Comparison of ENCODE assay signal across 14 cellular contexts in the genomic region with DNA sequence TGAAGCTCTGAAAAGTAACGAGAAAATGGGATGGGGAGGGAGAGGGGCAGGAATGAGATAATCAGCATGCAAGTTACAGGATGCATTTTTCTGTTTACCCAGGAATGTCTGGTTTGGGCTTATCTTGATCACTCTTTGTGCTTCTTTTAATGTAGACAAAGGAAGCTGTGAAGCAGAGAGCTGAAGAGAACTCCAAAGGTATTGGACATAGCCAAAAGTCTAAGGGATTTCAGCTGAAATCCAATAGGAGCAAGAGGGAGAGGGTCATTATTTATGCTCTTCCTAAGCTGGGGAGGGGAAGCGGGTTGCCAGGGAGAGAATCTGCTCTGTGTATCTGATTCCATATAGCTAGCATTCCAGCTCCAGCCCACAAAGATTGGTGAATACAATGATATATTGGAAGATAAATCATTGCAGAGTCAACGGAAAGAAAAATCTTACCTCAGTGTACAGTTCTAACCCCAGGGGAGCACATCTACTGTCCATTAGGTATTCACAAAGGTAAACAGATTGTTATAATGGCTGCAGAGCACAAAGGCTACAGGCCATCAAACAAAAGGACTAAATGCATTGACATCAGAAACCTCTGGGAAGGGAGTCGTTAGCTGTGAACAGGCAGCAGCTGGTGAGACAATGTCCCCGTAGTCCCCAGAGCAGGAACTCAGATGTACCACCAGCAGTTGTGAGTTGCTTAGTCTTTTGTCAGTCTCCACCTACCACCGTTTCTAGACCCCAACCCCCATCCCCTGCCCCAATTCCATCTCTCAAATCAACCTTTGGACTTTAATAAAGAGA.
DNase-seq lines count a peak whose midpoint lies in the region; ATAC-seq and TF ChIP-seq lines count a peak whose summit lies in the region.
"Had no signal": no experiment of that assay in that cellular context is flagged by ENCODE, and none has a peak within 500 bp of the region (broad histone marks: within the 10 kb centered on the region; RNA-seq: fewer than 3 reads in every experiment).

No MANE protein-coding gene starts in this region.

- ATAC-seq in GM18907 (IDR thresholded peaks at IDR 0.05; ENCODE audit: unreplicated experiment): no peak

- TF ChIP-seq CTCF in hepatocyte (IDR thresholded peaks at IDR 0.05; ENCODE audit: poor library complexity): no peak

- H2BK15ac ChIP-seq in mesendoderm (replicated peaks; ENCODE audit: low read depth): no peak overlapping the region

- H3K36me3 ChIP-seq in mesendoderm (ENCODE audit: control insufficient read depth, insufficient read depth, low read length): no peaks in the 10 kb centered on the region
- H3K36me3 ChIP-seq in hepatocyte (replicated peaks; ENCODE audit: insufficient read depth, low read depth): no peaks in the 10 kb centered on the region
- H3K36me3 ChIP-seq: brain microvascular endothelial cell, spleen, suprapubic skin had no signal

- H3K56ac ChIP-seq in mesendoderm (ENCODE audit: low read length): no peak overlapping the region

- H3K4me3 ChIP-seq in mesendoderm (ENCODE audit: low read length) (no peak overlapping the region), hepatocyte (no peak overlapping the region)
- H3K4me3 ChIP-seq: spleen, suprapubic skin had no signal

- no peaks in the 10 kb centered on the region for H3K79me2 ChIP-seq in mesendoderm (ENCODE audit: control insufficient read depth, insufficient read depth, low read length)
- no peaks in the 10 kb centered on the region for H3K79me2 ChIP-seq in hepatocyte

- H3K9me3 ChIP-seq in hepatocyte (ENCODE audit: low read depth): no peaks in the 10 kb centered on the region
- H3K9me3 ChIP-seq: spleen, suprapubic skin had no signal

- H2BK5ac ChIP-seq in mesendoderm (ENCODE audit: low read length): no peak overlapping the region

- H3K18ac ChIP-seq in mesendoderm (ENCODE audit: low read length): no peak overlapping the region

- no peak overlapping the region for H3K23ac ChIP-seq in mesendoderm (ENCODE audit: low read length)

- H2AK5ac ChIP-seq in mesendoderm (ENCODE audit: low read length): no peak overlapping the region

- H3K4ac ChIP-seq in mesendoderm (ENCODE audit: low read depth, low read length): no peak overlapping the region

- no peak overlapping the region for H4K8ac ChIP-seq in mesendoderm (ENCODE audit: low read depth, low read length)

- no peaks in the 10 kb centered on the region for H3K9me2 ChIP-seq in hepatocyte (replicated peaks; ENCODE audit: insufficient read depth)

- H2BK120ac ChIP-seq in mesendoderm (ENCODE audit: low read depth, low read length): no peak overlapping the region

- no CpG with 5 or more reads among the region's 6 CpGs for WGBS in mesendoderm (ENCODE audit: extremely low coverage, insufficient coverage, low lambda C conversion rate)
- 47% methylated on average over 6 of the region's 6 CpGs for WGBS in hepatocyte (ENCODE audit: low lambda C conversion rate, missing lambda C conversion rate)

- no peaks in the 10 kb centered on the region for H3K27me3 ChIP-seq in mesendoderm (ENCODE audit: insufficient read depth, low read length, poor library complexity)
- H3K27me3 ChIP-seq in hepatocyte: no peaks in the 10 kb centered on the region
- H3K27me3 ChIP-seq: brain microvascular endothelial cell, spleen, suprapubic skin had no signal

- no peak overlapping the region for H3K9ac ChIP-seq in mesendoderm (ENCODE audit: low read length)

- H3K4me2 ChIP-seq in mesendoderm (ENCODE audit: low read length) (no peak overlapping the region), hepatocyte (no peak overlapping the region)

- DNase-seq in DMS79 treated with DMSO at 0.1 percent for 48 hours (lab: John Stamatoyannopoulos, UW) (peak; percentile 70), NCI-H1930 (lab: John Stamatoyannopoulos, UW) (peak; percentile 94 to 97), NCI-H748 (lab: John Stamatoyannopoulos, UW; ENCODE audit: unreplicated experiment) (peak; percentile 99), mesendoderm (peak; percentile 67), hepatocyte (ENCODE audit: low spot score) (no peak), H4 (ENCODE audit: low spot score) (no peak)
- DNase-seq in stimulated activated CD4-positive, alpha-beta T cell treated with anti-CD3 and anti-CD28 coated beads, Interleukin-4, amount 100 ng/mL, for 4 hours: no peak
- DNase-seq: activated naive CD4-positive, alpha-beta T cell treated with Interleukin-2 at 50 U/mL for 16 hours; brain microvascular endothelial cell; effector CD4-positive, alpha-beta T cell; immature natural killer cell; spleen had no signal

- H3K27ac ChIP-seq in mesendoderm (ENCODE audit: low read depth, low read length): no peak overlapping the region
- no peak overlapping the region for H3K27ac ChIP-seq in hepatocyte
- H3K27ac ChIP-seq: brain microvascular endothelial cell, spleen, suprapubic skin had no signal

- no peak overlapping the region for H4K5ac ChIP-seq in mesendoderm (ENCODE audit: low read length)

- H3K79me1 ChIP-seq in mesendoderm (ENCODE audit: low read length): no peaks in the 10 kb centered on the region

- H2AFZ ChIP-seq in hepatocyte: no peak overlapping the region

- H4K20me1 ChIP-seq in hepatocyte (ENCODE audit: insufficient read depth, poor library complexity, severe bottlenecking): no peaks in the 10 kb centered on the region

- peaks cover 2% of the 10 kb centered on the region for H3K4me1 ChIP-seq in mesendoderm (ENCODE audit: control insufficient read depth, low read depth, low read length)
- no peaks in the 10 kb centered on the region for H3K4me1 ChIP-seq in hepatocyte (ENCODE audit: insufficient read depth)
- H3K4me1 ChIP-seq: spleen had no signal

Comparison
In these comparisons a context has a peak if more than half of its experiments do, and no peak if none do; other contexts are left out.
1. DNase-seq: peak in DMS79 treated with DMSO at 0.1 percent for 48 hours (single experiment), NCI-H1930 (2 of 2), NCI-H748 (single experiment) and mesendoderm (single experiment); none in hepatocyte (single experiment), stimulated activated CD4-positive, alpha-beta T cell treated with anti-CD3 and anti-CD28 coated beads, Interleukin-4, amount 100 ng/mL, for 4 hours (0 of 2) and H4 (single experiment).